In genomic region chr21:42565206-42565810, GRCh38 we compare ENCODE assay signal across 21 cellular contexts. TPM values are rescaled to one million over a fixed set of nuclear protein-coding genes. Genes with fewer than 3 reads are reported as not detected.
DNase-seq lines count a peak whose midpoint lies in the region; ATAC-seq, FAIRE-seq and TF ChIP-seq lines count a peak whose summit lies in the region.
"Had no signal": no experiment of that assay in that cellular context is flagged by ENCODE, and none has a peak within 500 bp of the region (broad histone marks: within the 10 kb centered on the region; RNA-seq: fewer than 3 reads in every experiment).

No MANE protein-coding gene starts in this region.

- no peaks in the 10 kb centered on the region for H3K9me3 ChIP-seq in endodermal cell (ENCODE audit: control insufficient read depth, low read length)
- H3K9me3 ChIP-seq in osteoblast (ENCODE audit: low read depth, low read length): no peaks in the 10 kb centered on the region
- no peaks in the 10 kb centered on the region for H3K9me3 ChIP-seq in naive thymus-derived CD4-positive, alpha-beta T cell (ENCODE audit: control insufficient read depth in 2 of 3, low read length in 3 of 3)
- H3K9me3 ChIP-seq: neutrophil had no signal

- H3K4me3 ChIP-seq in endodermal cell (ENCODE audit: low read length) (no peak overlapping the region), osteoblast (ENCODE audit: insufficient read depth, low read length) (no peak overlapping the region)
- H3K4me3 ChIP-seq in naive thymus-derived CD4-positive, alpha-beta T cell (ENCODE audit: low read length): no peak overlapping the region
- H3K4me3 ChIP-seq: lung, skin epidermis had no signal

- H3K36me3 Mint-ChIP-seq in endodermal cell (ENCODE audit: low read depth): peaks cover 75% of the 10 kb centered on the region
- H3K36me3 Mint-ChIP-seq in naive thymus-derived CD4-positive, alpha-beta T cell: peaks cover 4 to 61% (median 22%) of the 10 kb centered on the region in 5 donors

- no peaks in the 10 kb centered on the region for H3K79me2 ChIP-seq in osteoblast (ENCODE audit: insufficient read depth, low read length)

- POLR2A ChIA-PET in naive thymus-derived CD4-positive, alpha-beta T cell (lab: Charles Lee): no interaction called here

- no peak for FAIRE-seq in GM19239 (lab: Jason Lieb, UNC)
- FAIRE-seq: colon had no signal

- no peak overlapping the region for H3K9ac ChIP-seq in endodermal cell (ENCODE audit: extremely low read depth, low read length, poor library complexity, severe bottlenecking)

- TF ChIP-seq CTCF in endodermal cell (conservative IDR thresholded peaks at IDR 0.05): no peak
- no peak for TF ChIP-seq CTCF in osteoblast (IDR thresholded peaks at IDR 0.05; ENCODE audit: extremely low read depth, low read depth, low read length)

- H3K27ac Mint-ChIP-seq in endodermal cell: no peak overlapping the region
- H3K27ac Mint-ChIP-seq in naive thymus-derived CD4-positive, alpha-beta T cell: no peak overlapping the region
- H3K27ac Mint-ChIP-seq: T-cell had no signal

- H3K27me3 ChIP-seq in endodermal cell (ENCODE audit: control insufficient read depth, insufficient read depth, low read length, poor library complexity, severe bottlenecking) (no peaks in the 10 kb centered on the region), osteoblast (ENCODE audit: insufficient read depth, low read length) (no peaks in the 10 kb centered on the region)
- no peaks in the 10 kb centered on the region for H3K27me3 ChIP-seq in naive thymus-derived CD4-positive, alpha-beta T cell (ENCODE audit: control insufficient read depth in 2 of 2, insufficient read depth in 2 of 2, low read length in 2 of 2)
- H3K27me3 ChIP-seq: neutrophil had no signal

- 95 to 96% methylated on average over 15 to 16 of the region's 16 CpGs for WGBS in endodermal cell (ENCODE audit: insufficient coverage in 1 of 2, insufficient read length in 1 of 2), 2 experiments

- no peaks in the 10 kb centered on the region for H3K4me1 Mint-ChIP-seq in endodermal cell
- peaks cover 0 to 5% (median 0%) of the 10 kb centered on the region in 7 donors for H3K4me1 Mint-ChIP-seq in naive thymus-derived CD4-positive, alpha-beta T cell

- CTCF ChIA-PET in naive thymus-derived CD4-positive, alpha-beta T cell (lab: Charles Lee): no interaction called here

- H3K4me1 ChIP-seq in endodermal cell (ENCODE audit: control insufficient read depth, insufficient read depth, low read length) (no peaks in the 10 kb centered on the region), osteoblast (ENCODE audit: insufficient read depth, low read length) (no peaks in the 10 kb centered on the region)
- H3K4me1 ChIP-seq in naive thymus-derived CD4-positive, alpha-beta T cell (ENCODE audit: control insufficient read depth in 2 of 2, insufficient read depth in 2 of 2, low read length in 2 of 2): no peaks in the 10 kb centered on the region

- no peaks in the 10 kb centered on the region for H3K27me3 Mint-ChIP-seq in endodermal cell (ENCODE audit: insufficient read depth)
- no peaks in the 10 kb centered on the region for H3K27me3 Mint-ChIP-seq in naive thymus-derived CD4-positive, alpha-beta T cell
- H3K27me3 Mint-ChIP-seq: T-cell had no signal

- no peaks in the 10 kb centered on the region for H3K9me3 Mint-ChIP-seq in endodermal cell
- no peaks in the 10 kb centered on the region for H3K9me3 Mint-ChIP-seq in naive thymus-derived CD4-positive, alpha-beta T cell
- H3K9me3 Mint-ChIP-seq: T-cell had no signal

- no peak for ATAC-seq in Right ventricle myocardium inferior
- no peak for ATAC-seq in naive thymus-derived CD4-positive, alpha-beta T cell
- ATAC-seq: HCT116, T-cell had no signal

- H3K4me2 ChIP-seq in osteoblast (ENCODE audit: insufficient read depth, low read length): no peak overlapping the region

- in situ Hi-C loops in G401 (cut with HindIII; ENCODE audit: low sequenced_read_pairs): no loop called here

- H2AFZ ChIP-seq in osteoblast (ENCODE audit: low read length): no peak overlapping the region

- no peaks in the 10 kb centered on the region for H4K20me1 ChIP-seq in osteoblast (ENCODE audit: insufficient read depth, low read length)

- no peak overlapping the region for H3K4me3 Mint-ChIP-seq in endodermal cell
- H3K4me3 Mint-ChIP-seq in naive thymus-derived CD4-positive, alpha-beta T cell: no peak overlapping the region
- H3K4me3 Mint-ChIP-seq: CD14-positive monocyte, T-cell had no signal

- DNase-seq in cardiac septum (ENCODE audit: low spot score) (peak; percentile 68), Right ventricle myocardium inferior (ENCODE audit: missing footprints) (no peak), endodermal cell (peak; percentile 24), osteoblast (ENCODE audit: insufficient read length, low spot score, missing footprints) (peak; percentile 73), G401 (ENCODE audit: low spot score) (no peak), GM19239 (ENCODE audit: insufficient read length, low spot score) (no peak)
- no peak for DNase-seq in naive thymus-derived CD4-positive, alpha-beta T cell
- DNase-seq: activated CD4-positive, alpha-beta T cell treated with anti-CD3 and anti-CD28 coated beads for 1 hour; effector memory CD4-positive, alpha-beta T cell; EL; NCI-H187; NCI-H2171 treated with DMSO at 0.1 percent for 48 hours; NK-92 treated with Interleukin-12 subunit alpha and Interleukin-12 subunit beta, amount 100 ng/mL, for 24 hours; stimulated activated CD4-positive, alpha-beta T cell treated with anti-CD3 and anti-CD28 coated beads, Interleukin-2, amount 100 ng/mL, for 24 hours had no signal

- no peak overlapping the region for H3K27ac ChIP-seq in endodermal cell (ENCODE audit: low read depth, low read length)
- H3K27ac ChIP-seq in osteoblast (ENCODE audit: low read depth, low read length): no peak overlapping the region
- no peak overlapping the region for H3K27ac ChIP-seq in naive thymus-derived CD4-positive, alpha-beta T cell (ENCODE audit: low read depth, low read length)
- H3K27ac ChIP-seq: neutrophil, skin epidermis had no signal

- intact Hi-C loops in cardiac septum (cut with DNase I) (no loop called here), Right ventricle myocardium inferior (cut with DNase I) (no loop called here)
- intact Hi-C loops in naive thymus-derived CD4-positive, alpha-beta T cell (cut with micrococcal nuclease): no loop called here

- H3K36me3 ChIP-seq in endodermal cell (ENCODE audit: control insufficient read depth, insufficient read depth, low read length) (no peaks in the 10 kb centered on the region), osteoblast (ENCODE audit: insufficient read depth, low read length) (no peaks in the 10 kb centered on the region)
- H3K36me3 ChIP-seq in naive thymus-derived CD4-positive, alpha-beta T cell (ENCODE audit: control insufficient read depth in 2 of 3, insufficient read depth in 3 of 3, low read length in 3 of 3): peaks cover 4 to 79% (median 5%) of the 10 kb centered on the region in 3 experiments

RNA-seq across cellular contexts. Expression of gene SLC37A1, which starts 51.7 kb away (rescaled TPM):
- total RNA-seq in cardiac septum (6.7 TPM), Right ventricle myocardium inferior (3.0 TPM), endodermal cell (10 to 100 TPM; 22.7 to 47.0 TPM), osteoblast (5.9 and 6.9 TPM in 2 replicates)
- 7.6 TPM for polyA plus RNA-seq in endodermal cell (2013, experiment 1 of 2)
- 6.3 TPM for polyA plus RNA-seq in endodermal cell (2013, experiment 2 of 2)
- 0.37 and 0.86 TPM in 2 replicates for total RNA-seq in G401 (2014; rRNA removed; shearing (Covaris generic))
- 10 to 100 TPM; 15.1 to 23.2 (median 18.1) TPM for total RNA-seq in naive thymus-derived CD4-positive, alpha-beta T cell
- polyA plus RNA-seq in naive thymus-derived CD4-positive, alpha-beta T cell: 1 to 10 TPM; 4.4 to 7.8 TPM

Comparison
In these comparisons a context has a peak if more than half of its experiments do, and no peak if none do; other contexts are left out.
1. DNase-seq: peak in cardiac septum (single experiment), endodermal cell (single experiment) and osteoblast (single experiment); none in Right ventricle myocardium inferior (single experiment), G401 (single experiment), naive thymus-derived CD4-positive, alpha-beta T cell (0 of 9) and GM19239 (single experiment).